Comparison of ENCODE assay signal across 11 cellular contexts in genomic region chr2:233356546-233357308, GRCh38. TPM values are rescaled to one million over a fixed set of nuclear protein-coding genes. Genes with fewer than 3 reads are reported as not detected.
DNase-seq lines count a peak whose midpoint lies in the region; ATAC-seq and TF ChIP-seq lines count a peak whose summit lies in the region.
"Had no signal": no experiment of that assay in that cellular context is flagged by ENCODE, and none has a peak within 500 bp of the region (broad histone marks: within the 10 kb centered on the region; RNA-seq: fewer than 3 reads in every experiment).

No MANE protein-coding gene starts in this region.

- H3K27me3 Mint-ChIP-seq in Caco-2 (ENCODE audit: insufficient read depth, unreplicated experiment) (no peaks in the 10 kb centered on the region), nephron (ENCODE audit: low read depth) (no peaks in the 10 kb centered on the region)
- H3K27me3 Mint-ChIP-seq in activated naive CD8-positive, alpha-beta T cell treated with anti-CD3 and anti-CD28 coated beads, Interleukin-2, amount 10 ng/mL, durations not matched to agents 7 days and 5 days: no peaks in the 10 kb centered on the region

- H3K27ac ChIP-seq in HCT116 (ENCODE audit: low read depth, low read length): no peak overlapping the region

- H3K4me2 ChIP-seq in HCT116 (ENCODE audit: low read length): peak overlapping the region; percentile 88; the same call in 1 of the 2 replicates

- H3K27me3 ChIP-seq in Caco-2 (replicated peaks; ENCODE audit: control insufficient read depth, insufficient read depth, low read length) (no peaks in the 10 kb centered on the region), HCT116 (ENCODE audit: insufficient read depth, low read length) (no peaks in the 10 kb centered on the region)

- TF ChIP-seq CTCF in Caco-2 (IDR thresholded peaks at IDR 0.05; ENCODE audit: insufficient read depth in 1 of 2, low read depth in 1 of 2, low read length in 1 of 2, severe bottlenecking in 1 of 2, unreplicated experiment in 1 of 2) (no peak), HCT116 (IDR thresholded peaks at IDR 0.05 in 2 of 3, conservative IDR thresholded peaks at IDR 0.05 in 1 of 3; ENCODE audit: borderline replicate concordance in 1 of 3, insufficient read depth in 1 of 3, low read depth in 2 of 3, low read length in 2 of 3) (no peak), nephron (IDR thresholded peaks at IDR 0.05; ENCODE audit: unreplicated experiment in 3 of 3) (no peak)

- peak; percentile 68 to 71 for DNase-seq in Caco-2
- no peak for DNase-seq in HCT116 (ENCODE audit: low read depth, low spot score)
- DNase-seq in activated naive CD8-positive, alpha-beta T cell treated with anti-CD3 and anti-CD28 coated beads, Interleukin-2, amount 10 ng/mL, durations not matched to agents 7 days and 5 days: no peak
- DNase-seq in glomerular visceral epithelial cell (ENCODE audit: extremely low spot score): no peak
- DNase-seq: NCI-H187 treated with DMSO at 0.1 percent for 48 hours; stimulated activated CD4-positive, alpha-beta T cell treated with anti-CD3 and anti-CD28 coated beads, Interleukin-2, amount 100 ng/mL, for 48 hours had no signal

- no peak for TF ChIP-seq RAD21 in HCT116 (IDR thresholded peaks at IDR 0.05; ENCODE audit: low read depth)

- no peaks in the 10 kb centered on the region for H3K9me3 Mint-ChIP-seq in Caco-2 (ENCODE audit: unreplicated experiment)
- no peaks in the 10 kb centered on the region for H3K9me3 Mint-ChIP-seq in activated naive CD8-positive, alpha-beta T cell treated with anti-CD3 and anti-CD28 coated beads, Interleukin-2, amount 10 ng/mL, durations not matched to agents 7 days and 5 days
- H3K9me3 Mint-ChIP-seq in nephron: peaks cover 2% of the 10 kb centered on the region

- CTCF ChIA-PET in Caco-2 (lab: Charles Lee): no interaction called here
- CTCF ChIA-PET in HCT116 (lab: Charles Lee): no interaction called here

- ATAC-seq in HCT116 (no peak), GM21576 (IDR thresholded peaks at IDR 0.05; ENCODE audit: unreplicated experiment) (no peak), HG03520 (IDR thresholded peaks at IDR 0.05; ENCODE audit: unreplicated experiment) (no peak), GM21423 (IDR thresholded peaks at IDR 0.05; ENCODE audit: unreplicated experiment) (no peak)
- ATAC-seq in activated naive CD8-positive, alpha-beta T cell treated with anti-CD3 and anti-CD28 coated beads, Interleukin-2, amount 10 ng/mL, durations not matched to agents 7 days and 5 days (ENCODE audit: low read depth): no peak

- H3K36me3 Mint-ChIP-seq in Caco-2 (ENCODE audit: insufficient read depth, unreplicated experiment): peaks cover 66% of the 10 kb centered on the region
- peaks cover 33% of the 10 kb centered on the region for H3K36me3 Mint-ChIP-seq in activated naive CD8-positive, alpha-beta T cell treated with anti-CD3 and anti-CD28 coated beads, Interleukin-2, amount 10 ng/mL, durations not matched to agents 7 days and 5 days
- H3K36me3 Mint-ChIP-seq in nephron (ENCODE audit: low read depth): peaks cover 5% of the 10 kb centered on the region

- H2AFZ ChIP-seq in HCT116 (ENCODE audit: low read depth, low read length, poor library complexity, severe bottlenecking): no peak overlapping the region

- no peaks in the 10 kb centered on the region; the same call in 1 of the 2 replicates for H4K20me1 ChIP-seq in HCT116 (ENCODE audit: insufficient read depth)

- POLR2A ChIA-PET in Caco-2 (lab: Charles Lee): interaction anchor here (0.6 to 0.8 kb wide), 3 partner anchors 9 to 340 kb away, joined by 3 to 9 read pairs (median 6); no protein-coding TSS in a partner anchor
- POLR2A ChIA-PET in HCT116 (lab: Charles Lee): no interaction called here
- POLR2A ChIA-PET in activated naive CD8-positive, alpha-beta T cell treated with anti-CD3 and anti-CD28 coated beads, Interleukin-2, amount 10 ng/mL, durations not matched to agents 7 days and 5 days (lab: Charles Lee): interaction anchor here (0.6 to 2.8 kb wide), 8 partner anchors 10 to 516 kb away, joined by 3 to 14 read pairs (median 4); no protein-coding TSS in a partner anchor

- H3K27ac Mint-ChIP-seq in Caco-2 (ENCODE audit: unreplicated experiment) (peak overlapping the region; percentile 58), nephron (peak overlapping the region; percentile 12 to 58 (median 16))
- H3K27ac Mint-ChIP-seq in activated naive CD8-positive, alpha-beta T cell treated with anti-CD3 and anti-CD28 coated beads, Interleukin-2, amount 10 ng/mL, durations not matched to agents 7 days and 5 days: peak overlapping the region; percentile 69

- H3K4me1 ChIP-seq in Caco-2: peaks cover 70% of the 10 kb centered on the region
- H3K4me1 ChIP-seq in HCT116 (ENCODE audit: control insufficient read depth in 1 of 2, insufficient read depth in 2 of 2, low read length in 2 of 2): peaks cover 15 to 36% of the 10 kb centered on the region in 2 experiments

- H3K9me3 ChIP-seq in Caco-2 (no peaks in the 10 kb centered on the region), HCT116 (ENCODE audit: control insufficient read depth in 1 of 2, insufficient read depth in 1 of 2, low read depth in 1 of 2, low read length in 2 of 2) (no peaks in the 10 kb centered on the region)

- H3K4me3 Mint-ChIP-seq in Caco-2 (ENCODE audit: unreplicated experiment) (peak overlapping the region; percentile 71), nephron (peak overlapping the region; percentile 86 to 96 (median 92))
- H3K4me3 Mint-ChIP-seq in activated naive CD8-positive, alpha-beta T cell treated with anti-CD3 and anti-CD28 coated beads, Interleukin-2, amount 10 ng/mL, durations not matched to agents 7 days and 5 days: peak overlapping the region; percentile 75

- no peaks in the 10 kb centered on the region for H3K9me2 ChIP-seq in HCT116 (ENCODE audit: insufficient read depth)

- H3K36me3 ChIP-seq in Caco-2 (ENCODE audit: control insufficient read depth, insufficient read depth, low read length) (no peaks in the 10 kb centered on the region), HCT116 (ENCODE audit: control insufficient read depth in 1 of 2, insufficient read depth in 2 of 2, low read length in 2 of 2) (no peaks in the 10 kb centered on the region; a peak in 1 of 4 replicates)

- intact Hi-C loops in Caco-2 (cut with micrococcal nuclease; ENCODE audit: unreplicated experiment) (loop anchor here (10.0 kb wide), 1 partner anchor 88 kb away; no protein-coding TSS in a partner anchor), HCT116 (cut with micrococcal nuclease) (no loop called here)

- H3K4me3 ChIP-seq in Caco-2 (ENCODE audit: low read depth, low read length) (0 out of 2 replicates have a peak overlapping the region, but pooled peaks have one; percentile 16), HCT116 (replicated peaks in 1 of 2; ENCODE audit: low read depth in 1 of 2, low read length in 2 of 2) (no peak overlapping the region)

- no peak for TF ChIP-seq POLR2A in HCT116 (IDR thresholded peaks at IDR 0.05; ENCODE audit: borderline replicate concordance, extremely low read depth, insufficient read depth, insufficient read length)

- H3K9ac ChIP-seq in HCT116 (ENCODE audit: low read length): no peak overlapping the region

- RAD21 ChIA-PET in HCT116 (lab: Charles Lee; ENCODE audit: low non-redundant PET in 1 of 2, low total read pairs in 2 of 2, uncharacterized antibody in 2 of 2, unreplicated experiment in 2 of 2): no interaction called here

- peaks cover 39% of the 10 kb centered on the region for H3K4me1 Mint-ChIP-seq in Caco-2 (ENCODE audit: low read depth, unreplicated experiment)
- H3K4me1 Mint-ChIP-seq in activated naive CD8-positive, alpha-beta T cell treated with anti-CD3 and anti-CD28 coated beads, Interleukin-2, amount 10 ng/mL, durations not matched to agents 7 days and 5 days: peaks cover 52% of the 10 kb centered on the region
- H3K4me1 Mint-ChIP-seq in nephron: peaks cover 65% of the 10 kb centered on the region

- no TSS peak for BruUV-seq in Caco-2 (replicated peaks; lab: Mats Ljungman, UMichigan)
- BruUV-seq in HCT116 (replicated peaks; lab: Mats Ljungman, UMichigan): no TSS peak

- peaks cover 69% of the 10 kb centered on the region for H3K79me2 ChIP-seq in HCT116 (ENCODE audit: insufficient read depth, low read length)

TF ChIP-seq in HCT116, 20 proteins besides CTCF, POLR2A, EP300 and RAD21 (continues in another document):
- TF ChIP-seq ZFX (IDR thresholded peaks at IDR 0.05) (no peak), SRF (IDR thresholded peaks at IDR 0.05; ENCODE audit: low read depth) (no peak)
- TF ChIP-seq, protein P1, sequence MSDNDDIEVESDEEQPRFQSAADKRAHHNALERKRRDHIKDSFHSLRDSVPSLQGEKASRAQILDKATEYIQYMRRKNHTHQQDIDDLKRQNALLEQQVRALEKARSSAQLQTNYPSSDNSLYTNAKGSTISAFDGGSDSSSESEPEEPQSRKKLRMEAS (IDR thresholded peaks at IDR 0.05): no peak

RNA-seq across cellular contexts. Expression of gene DGKD, which starts 2.4 kb away (rescaled TPM):
- total RNA-seq in Caco-2 (2022): 105 and 108 TPM in 2 replicates
- 52.0 TPM for total RNA-seq in HCT116 (2021; ENCODE audit: unreplicated experiment)
- polyA plus RNA-seq in HCT116 (2012): 35.3 and 48.1 TPM in 2 replicates
- total RNA-seq in activated naive CD8-positive, alpha-beta T cell treated with anti-CD3 and anti-CD28 coated beads, Interleukin-2, amount 10 ng/mL, durations not matched to agents 7 days and 5 days: 100 to 1,000 TPM; 114 to 132 TPM

RNA-seq across cellular contexts. Expression of gene SAG, which starts 49.1 kb away (rescaled TPM):
- not detected in 2 replicates for total RNA-seq in Caco-2 (2022)
- total RNA-seq in HCT116 (2021; ENCODE audit: unreplicated experiment): not detected
- polyA plus RNA-seq in HCT116 (2012): not detected in 2 replicates
- total RNA-seq in activated naive CD8-positive, alpha-beta T cell treated with anti-CD3 and anti-CD28 coated beads, Interleukin-2, amount 10 ng/mL, durations not matched to agents 7 days and 5 days: under 1 TPM in 1 of 2 experiments, not detected in 1; 0.45 TPM
- polyA plus RNA-seq: esophagus had no signal

Comparison
In these comparisons a context has a peak if more than half of its experiments do, and no peak if none do; other contexts are left out.
1. DNase-seq: peak in Caco-2 (2 of 2); none in HCT116 (single experiment), activated naive CD8-positive, alpha-beta T cell treated with anti-CD3 and anti-CD28 coated beads, Interleukin-2, amount 10 ng/mL, durations not matched to agents 7 days and 5 days (single experiment) and glomerular visceral epithelial cell (single experiment).
2. H3K27ac Mint-ChIP-seq: peak in every context shown above with its lines; median percentile 69 in activated naive CD8-positive, alpha-beta T cell treated with anti-CD3 and anti-CD28 coated beads, Interleukin-2, amount 10 ng/mL, durations not matched to agents 7 days and 5 days; 58 in Caco-2; 16 in nephron.
3. Peak in every context shown above with its lines, with median percentiles within 50 percentile points of each other: H3K4me3 Mint-ChIP-seq.